1 cellular context compared by ENCODE assay signal in the genomic region with DNA sequence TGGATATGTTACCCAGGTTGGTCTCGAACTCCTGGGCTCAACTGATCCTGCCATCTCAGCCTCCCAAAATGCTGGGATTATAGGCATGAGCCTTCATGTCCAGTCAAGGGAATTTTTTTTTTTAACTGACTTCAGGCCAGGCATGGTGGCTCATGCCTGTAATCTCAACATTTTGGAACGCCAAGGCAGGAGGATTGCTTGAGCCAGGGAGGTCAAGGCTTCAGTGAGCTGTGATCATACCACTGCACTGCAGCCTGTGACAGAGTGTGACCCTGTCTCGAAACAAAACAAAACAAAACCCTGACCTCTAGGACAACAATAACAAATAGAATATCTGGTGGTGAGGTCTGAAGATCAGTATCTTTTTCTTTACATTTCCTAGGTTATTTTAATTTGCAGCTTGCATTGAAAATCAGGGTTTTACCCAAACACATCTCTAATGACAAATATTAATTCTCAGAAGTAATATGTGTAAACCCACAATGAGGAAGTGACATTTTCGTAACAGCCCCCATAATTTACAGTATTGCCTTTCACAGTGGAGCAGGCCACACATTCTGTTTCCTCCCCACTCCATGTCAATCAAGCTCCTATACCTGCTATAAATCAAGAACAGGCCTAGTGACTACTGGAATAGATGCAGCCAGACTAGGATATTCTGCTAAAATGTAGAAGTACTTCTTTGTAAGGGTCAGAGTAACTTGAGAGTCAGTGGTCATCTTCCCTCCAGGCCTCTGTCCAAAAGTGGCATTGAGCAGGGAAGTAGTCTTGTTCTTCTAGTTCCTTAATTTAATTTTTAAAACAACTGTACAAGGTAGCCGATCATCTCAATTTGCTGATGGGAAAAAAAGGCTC.
TF ChIP-seq lines count a peak whose summit lies in the region.

No MANE protein-coding gene starts in this region.

TF ChIP-seq in HepG2, 621 proteins besides CTCF, POLR2A, EP300 and RAD21 (continued from another document and continues in another):
- TF ChIP-seq, protein P1, sequence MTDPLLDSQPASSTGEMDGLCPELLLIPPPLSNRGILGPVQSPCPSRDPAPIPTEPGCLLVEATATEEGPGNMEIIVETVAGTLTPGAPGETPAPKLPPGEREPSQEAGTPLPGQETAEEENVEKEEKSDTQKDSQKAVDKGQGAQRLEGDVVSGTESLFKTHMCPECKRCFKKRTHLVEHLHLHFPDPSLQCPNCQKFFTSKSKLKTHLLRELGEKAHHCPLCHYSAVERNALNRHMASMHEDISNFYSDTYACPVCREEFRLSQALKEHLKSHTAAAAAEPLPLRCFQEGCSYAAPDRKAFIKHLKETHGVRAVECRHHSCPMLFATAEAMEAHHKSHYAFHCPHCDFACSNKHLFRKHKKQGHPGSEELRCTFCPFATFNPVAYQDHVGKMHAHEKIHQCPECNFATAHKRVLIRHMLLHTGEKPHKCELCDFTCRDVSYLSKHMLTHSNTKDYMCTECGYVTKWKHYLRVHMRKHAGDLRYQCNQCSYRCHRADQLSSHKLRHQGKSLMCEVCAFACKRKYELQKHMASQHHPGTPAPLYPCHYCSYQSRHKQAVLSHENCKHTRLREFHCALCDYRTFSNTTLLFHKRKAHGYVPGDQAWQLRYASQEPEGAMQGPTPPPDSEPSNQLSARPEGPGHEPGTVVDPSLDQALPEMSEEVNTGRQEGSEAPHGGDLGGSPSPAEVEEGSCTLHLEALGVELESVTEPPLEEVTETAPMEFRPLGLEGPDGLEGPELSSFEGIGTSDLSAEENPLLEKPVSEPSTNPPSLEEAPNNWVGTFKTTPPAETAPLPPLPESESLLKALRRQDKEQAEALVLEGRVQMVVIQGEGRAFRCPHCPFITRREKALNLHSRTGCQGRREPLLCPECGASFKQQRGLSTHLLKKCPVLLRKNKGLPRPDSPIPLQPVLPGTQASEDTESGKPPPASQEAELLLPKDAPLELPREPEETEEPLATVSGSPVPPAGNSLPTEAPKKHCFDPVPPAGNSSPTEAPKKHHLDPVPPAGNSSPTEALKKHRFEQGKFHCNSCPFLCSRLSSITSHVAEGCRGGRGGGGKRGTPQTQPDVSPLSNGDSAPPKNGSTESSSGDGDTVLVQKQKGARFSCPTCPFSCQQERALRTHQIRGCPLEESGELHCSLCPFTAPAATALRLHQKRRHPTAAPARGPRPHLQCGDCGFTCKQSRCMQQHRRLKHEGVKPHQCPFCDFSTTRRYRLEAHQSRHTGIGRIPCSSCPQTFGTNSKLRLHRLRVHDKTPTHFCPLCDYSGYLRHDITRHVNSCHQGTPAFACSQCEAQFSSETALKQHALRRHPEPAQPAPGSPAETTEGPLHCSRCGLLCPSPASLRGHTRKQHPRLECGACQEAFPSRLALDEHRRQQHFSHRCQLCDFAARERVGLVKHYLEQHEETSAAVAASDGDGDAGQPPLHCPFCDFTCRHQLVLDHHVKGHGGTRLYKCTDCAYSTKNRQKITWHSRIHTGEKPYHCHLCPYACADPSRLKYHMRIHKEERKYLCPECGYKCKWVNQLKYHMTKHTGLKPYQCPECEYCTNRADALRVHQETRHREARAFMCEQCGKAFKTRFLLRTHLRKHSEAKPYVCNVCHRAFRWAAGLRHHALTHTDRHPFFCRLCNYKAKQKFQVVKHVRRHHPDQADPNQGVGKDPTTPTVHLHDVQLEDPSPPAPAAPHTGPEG (CRISPR knock-in tag; IDR thresholded peaks at IDR 0.05): no peak
- TF ChIP-seq, protein P2, sequence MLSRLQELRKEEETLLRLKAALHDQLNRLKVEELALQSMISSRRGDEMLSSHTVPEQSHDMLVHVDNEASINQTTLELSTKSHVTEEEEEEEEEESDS (CRISPR knock-in tag; IDR thresholded peaks at IDR 0.05; ENCODE audit: borderline replicate concordance): no peak
- TF ChIP-seq ZKSCAN5 (CRISPR knock-in tag; IDR thresholded peaks at IDR 0.05): no peak
- no peak for TF ChIP-seq SATB2 (CRISPR knock-in tag; IDR thresholded peaks at IDR 0.05)
- no peak for TF ChIP-seq EZH2 (conservative IDR thresholded peaks at IDR 0.05; ENCODE audit: low read depth, low read length)
- TF ChIP-seq ZNF446 (CRISPR knock-in tag; IDR thresholded peaks at IDR 0.05): no peak
- no peak for TF ChIP-seq ZNF510 (CRISPR knock-in tag; IDR thresholded peaks at IDR 0.05; ENCODE audit: low read depth)
- no peak for TF ChIP-seq CBFB (CRISPR knock-in tag; IDR thresholded peaks at IDR 0.05)
- peak; percentile 79; the same call in 1 of the 2 replicates for TF ChIP-seq KDM3A (CRISPR knock-in tag; IDR thresholded peaks at IDR 0.05; ENCODE audit: low read depth)
- no peak for TF ChIP-seq GZF1 (CRISPR knock-in tag; IDR thresholded peaks at IDR 0.05)
- no peak for TF ChIP-seq TMF1 (CRISPR knock-in tag; IDR thresholded peaks at IDR 0.05; ENCODE audit: low read depth)
- TF ChIP-seq PHF5A (CRISPR knock-in tag; IDR thresholded peaks at IDR 0.05; ENCODE audit: low read depth, unreplicated experiment): no peak
- no peak for TF ChIP-seq ZNF143 (CRISPR knock-in tag; IDR thresholded peaks at IDR 0.05)
- TF ChIP-seq HNRNPK (IDR thresholded peaks at IDR 0.05; ENCODE audit: low read depth, low read length, poor library complexity, severe bottlenecking): no peak
- no peak for TF ChIP-seq ZBTB7A (CRISPR knock-in tag; IDR thresholded peaks at IDR 0.05)
- TF ChIP-seq ARID2 (CRISPR knock-in tag; IDR thresholded peaks at IDR 0.05; ENCODE audit: borderline replicate concordance): no peak
- no peak for TF ChIP-seq ZMYM2 (CRISPR knock-in tag; IDR thresholded peaks at IDR 0.05)
- TF ChIP-seq MEIS1 (CRISPR knock-in tag; IDR thresholded peaks at IDR 0.05; ENCODE audit: borderline replicate concordance): peak; percentile 30; the same call in 1 of the 2 replicates
- no peak for TF ChIP-seq FOXK2 (IDR thresholded peaks at IDR 0.05)
- peak; percentile 58; the same call in 1 of the 2 replicates for TF ChIP-seq IKZF5 (CRISPR knock-in tag; IDR thresholded peaks at IDR 0.05)
- TF ChIP-seq ZNF549 (CRISPR knock-in tag; IDR thresholded peaks at IDR 0.05): no peak
- TF ChIP-seq BCL6 (CRISPR knock-in tag; IDR thresholded peaks at IDR 0.05): peak; percentile 77
- no peak for TF ChIP-seq ZC3H4 (CRISPR knock-in tag; IDR thresholded peaks at IDR 0.05; ENCODE audit: borderline replicate concordance)
- no peak for TF ChIP-seq TP53 (CRISPR knock-in tag; conservative IDR thresholded peaks at IDR 0.05)
- no peak for TF ChIP-seq EHMT2 (IDR thresholded peaks at IDR 0.05; ENCODE audit: borderline replicate concordance, low read depth, low read length)
- no peak for TF ChIP-seq ZNF792 (CRISPR knock-in tag; IDR thresholded peaks at IDR 0.05)
- no peak for TF ChIP-seq CEBPB (IDR thresholded peaks at IDR 0.05; ENCODE audit: borderline replicate concordance, low read depth, low read length)
- no peak; the same call in 1 of the 2 replicates for TF ChIP-seq ZBED4 (CRISPR knock-in tag; IDR thresholded peaks at IDR 0.05; ENCODE audit: borderline replicate concordance)
- no peak for TF ChIP-seq STAT5B (CRISPR knock-in tag; IDR thresholded peaks at IDR 0.05)
- peak; percentile 44; the same call in 1 of the 2 replicates for TF ChIP-seq NFIC (IDR thresholded peaks at IDR 0.05; ENCODE audit: low read length)
- no peak; the same call in 1 of the 2 replicates for TF ChIP-seq DNMT3B (CRISPR knock-in tag; conservative IDR thresholded peaks at IDR 0.05)
- no peak for TF ChIP-seq ELF1 (CRISPR knock-in tag; IDR thresholded peaks at IDR 0.05)
- no peak for TF ChIP-seq ZBTB38 (CRISPR knock-in tag; IDR thresholded peaks at IDR 0.05)
- peak; percentile 54 for TF ChIP-seq FOXA3 (CRISPR knock-in tag; IDR thresholded peaks at IDR 0.05)
- TF ChIP-seq ZNF776 (CRISPR knock-in tag; IDR thresholded peaks at IDR 0.05): no peak
- no peak for TF ChIP-seq DR1 (CRISPR knock-in tag; IDR thresholded peaks at IDR 0.05)
- TF ChIP-seq ZZZ3 (CRISPR knock-in tag; IDR thresholded peaks at IDR 0.05; ENCODE audit: borderline replicate concordance): no peak
- no peak for TF ChIP-seq ZNF317 (CRISPR knock-in tag; IDR thresholded peaks at IDR 0.05)
- TF ChIP-seq, protein P3, sequence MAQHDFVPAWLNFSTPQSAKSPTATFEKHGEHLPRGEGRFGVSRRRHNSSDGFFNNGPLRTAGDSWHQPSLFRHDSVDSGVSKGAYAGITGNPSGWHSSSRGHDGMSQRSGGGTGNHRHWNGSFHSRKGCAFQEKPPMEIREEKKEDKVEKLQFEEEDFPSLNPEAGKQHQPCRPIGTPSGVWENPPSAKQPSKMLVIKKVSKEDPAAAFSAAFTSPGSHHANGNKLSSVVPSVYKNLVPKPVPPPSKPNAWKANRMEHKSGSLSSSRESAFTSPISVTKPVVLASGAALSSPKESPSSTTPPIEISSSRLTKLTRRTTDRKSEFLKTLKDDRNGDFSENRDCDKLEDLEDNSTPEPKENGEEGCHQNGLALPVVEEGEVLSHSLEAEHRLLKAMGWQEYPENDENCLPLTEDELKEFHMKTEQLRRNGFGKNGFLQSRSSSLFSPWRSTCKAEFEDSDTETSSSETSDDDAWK (CRISPR knock-in tag; IDR thresholded peaks at IDR 0.05): no peak
- TF ChIP-seq TEAD3 (CRISPR knock-in tag; optimal IDR thresholded peaks at IDR 0.05; ENCODE audit: borderline replicate concordance): peak; percentile 66
- no peak for TF ChIP-seq IKZF4 (CRISPR knock-in tag; IDR thresholded peaks at IDR 0.05; ENCODE audit: borderline replicate concordance, low read depth, not compliant biosample characterization)
- no peak for TF ChIP-seq CCAR2 (optimal IDR thresholded peaks at IDR 0.05; ENCODE audit: low read depth, low read length)
- no peak for TF ChIP-seq ZNF224 (CRISPR knock-in tag; IDR thresholded peaks at IDR 0.05)
- TF ChIP-seq POLR2G (IDR thresholded peaks at IDR 0.05; ENCODE audit: low read depth, low read length): no peak; the same call in none of the 2 replicates
- no peak for TF ChIP-seq NFYC (CRISPR knock-in tag; IDR thresholded peaks at IDR 0.05)
- no peak for TF ChIP-seq KDM5A (IDR thresholded peaks at IDR 0.05; ENCODE audit: borderline replicate concordance, low read length)
- TF ChIP-seq, protein P4, sequence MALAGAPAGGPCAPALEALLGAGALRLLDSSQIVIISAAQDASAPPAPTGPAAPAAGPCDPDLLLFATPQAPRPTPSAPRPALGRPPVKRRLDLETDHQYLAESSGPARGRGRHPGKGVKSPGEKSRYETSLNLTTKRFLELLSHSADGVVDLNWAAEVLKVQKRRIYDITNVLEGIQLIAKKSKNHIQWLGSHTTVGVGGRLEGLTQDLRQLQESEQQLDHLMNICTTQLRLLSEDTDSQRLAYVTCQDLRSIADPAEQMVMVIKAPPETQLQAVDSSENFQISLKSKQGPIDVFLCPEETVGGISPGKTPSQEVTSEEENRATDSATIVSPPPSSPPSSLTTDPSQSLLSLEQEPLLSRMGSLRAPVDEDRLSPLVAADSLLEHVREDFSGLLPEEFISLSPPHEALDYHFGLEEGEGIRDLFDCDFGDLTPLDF (CRISPR knock-in tag; IDR thresholded peaks at IDR 0.05): no peak
- TF ChIP-seq ZNF337 (CRISPR knock-in tag; IDR thresholded peaks at IDR 0.05; ENCODE audit: borderline replicate concordance, low read depth): no peak
- no peak for TF ChIP-seq JUN (CRISPR knock-in tag; IDR thresholded peaks at IDR 0.05)
- 0 out of 2 replicates have a peak, but pooled peaks have one; percentile 40 for TF ChIP-seq RFXAP (CRISPR knock-in tag; IDR thresholded peaks at IDR 0.05; ENCODE audit: borderline replicate concordance)
- 0 out of 2 replicates have a peak, but pooled peaks have one; percentile 44 for TF ChIP-seq ZFP90 (CRISPR knock-in tag; IDR thresholded peaks at IDR 0.05; ENCODE audit: borderline replicate concordance)
- no peak for TF ChIP-seq ZNF768 (CRISPR knock-in tag; IDR thresholded peaks at IDR 0.05)
- peak; percentile 82 for TF ChIP-seq NCOA2 (CRISPR knock-in tag; IDR thresholded peaks at IDR 0.05)
- TF ChIP-seq ZNF558 (CRISPR knock-in tag; IDR thresholded peaks at IDR 0.05; ENCODE audit: borderline replicate concordance): no peak
- TF ChIP-seq, protein P5, sequence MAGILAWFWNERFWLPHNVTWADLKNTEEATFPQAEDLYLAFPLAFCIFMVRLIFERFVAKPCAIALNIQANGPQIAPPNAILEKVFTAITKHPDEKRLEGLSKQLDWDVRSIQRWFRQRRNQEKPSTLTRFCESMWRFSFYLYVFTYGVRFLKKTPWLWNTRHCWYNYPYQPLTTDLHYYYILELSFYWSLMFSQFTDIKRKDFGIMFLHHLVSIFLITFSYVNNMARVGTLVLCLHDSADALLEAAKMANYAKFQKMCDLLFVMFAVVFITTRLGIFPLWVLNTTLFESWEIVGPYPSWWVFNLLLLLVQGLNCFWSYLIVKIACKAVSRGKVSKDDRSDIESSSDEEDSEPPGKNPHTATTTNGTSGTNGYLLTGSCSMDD (CRISPR knock-in tag; IDR thresholded peaks at IDR 0.05): no peak
- no peak for TF ChIP-seq JUND (CRISPR knock-in tag; IDR thresholded peaks at IDR 0.05)
